In genomic region chr9:114588150-114588663, GRCh38 we compare ENCODE assay signal across 8 cellular contexts. TPM values are rescaled to one million over a fixed set of nuclear protein-coding genes. Genes with fewer than 3 reads are reported as not detected.
DNase-seq lines count a peak whose midpoint lies in the region; ATAC-seq and TF ChIP-seq lines count a peak whose summit lies in the region.

No MANE protein-coding gene starts in this region.

- no peak for ATAC-seq in WTC11
- ATAC-seq in GM18870 (IDR thresholded peaks at IDR 0.05; ENCODE audit: unreplicated experiment): no peak

- TF ChIP-seq CTCF in WTC11 (IDR thresholded peaks at IDR 0.05) (no peak), fibroblast of lung (conservative IDR thresholded peaks at IDR 0.05 in 1 of 2, IDR thresholded peaks at IDR 0.05 in 1 of 2; ENCODE audit: low read depth in 1 of 2, low read length in 2 of 2) (no peak), parathyroid adenoma (IDR thresholded peaks at IDR 0.05) (no peak)

- POLR2A ChIA-PET in WTC11 (lab: Charles Lee): interaction anchor here (0.8 to 1.6 kb wide), 8 partner anchors 8 to 191 kb away, joined by 3 to 13 read pairs (median 6); partner anchors contain the start of gene TMEM268

- H3K4me3 ChIP-seq in fibroblast of lung (replicated peaks in 1 of 4; ENCODE audit: control extremely low read depth in 1 of 4, insufficient read depth in 1 of 4, low read depth in 3 of 4, low read length in 4 of 4) (peak overlapping the region; percentile 83 to 100 (median 98)), parathyroid adenoma (ENCODE audit: low read depth, low read length) (peak overlapping the region; percentile 99)

- H3K36me3 ChIP-seq in fibroblast of lung (ENCODE audit: control insufficient read depth, insufficient read depth, low read length): peaks cover under 1% of the 10 kb centered on the region
- no peaks in the 10 kb centered on the region for H3K36me3 ChIP-seq in parathyroid adenoma (ENCODE audit: control insufficient read depth, insufficient read depth, low read length)

- H3K27me3 Mint-ChIP-seq in WTC11 (ENCODE audit: low read depth): no peaks in the 10 kb centered on the region

- H3K9me3 ChIP-seq in fibroblast of lung (ENCODE audit: control insufficient read depth, insufficient read depth, low read depth, low read length): no peaks in the 10 kb centered on the region
- H3K9me3 ChIP-seq in parathyroid adenoma (ENCODE audit: control insufficient read depth, low read length): no peaks in the 10 kb centered on the region

- H3K4me1 ChIP-seq in fibroblast of lung (ENCODE audit: control insufficient read depth, extremely low read depth, insufficient read depth, low read length) (peaks cover 2% of the 10 kb centered on the region), parathyroid adenoma (peaks cover 3% of the 10 kb centered on the region)

- H3K36me3 Mint-ChIP-seq in WTC11: peaks cover 21% of the 10 kb centered on the region

- DNase-seq in activated effector memory CD4-positive, alpha-beta T cell treated with anti-CD3 and anti-CD28 coated beads, Interleukin-2, amount 50 U/mL, for 16 hours: peak; percentile 68
- no peak for DNase-seq in activated effector memory CD4-positive, alpha-beta T cell treated with Interleukin-2 at 50 U/mL for 16 hours
- DNase-seq in WTC11 (ENCODE audit: low spot score) (no peak), fibroblast of lung (ENCODE audit: low read depth in 2 of 2) (peak; percentile 41 to 54), retina (no peak), NCI-H446 (lab: John Stamatoyannopoulos, UW) (no peak)

- peaks cover 3% of the 10 kb centered on the region for H4K20me1 ChIP-seq in fibroblast of lung (ENCODE audit: control insufficient read depth, extremely low read depth, insufficient read depth, low read length)

- peaks cover 46% of the 10 kb centered on the region for H3K4me1 Mint-ChIP-seq in WTC11

- peak overlapping the region; percentile 97 for H3K9ac ChIP-seq in fibroblast of lung (ENCODE audit: insufficient read depth, low read length)
- peak overlapping the region; percentile 75 for H3K9ac ChIP-seq in parathyroid adenoma

- H3K4me2 ChIP-seq in fibroblast of lung (ENCODE audit: extremely low read depth, insufficient read depth, low read length) (peak overlapping the region; percentile 97), parathyroid adenoma (ENCODE audit: low read length) (peak overlapping the region; percentile 89)

- H2AFZ ChIP-seq in fibroblast of lung (ENCODE audit: low read length): peak overlapping the region; percentile 32
- peak overlapping the region; percentile 98 for H2AFZ ChIP-seq in parathyroid adenoma

- 0 out of 2 replicates have a peak, but pooled peaks cover 6% of the 10 kb centered on the region for H3K9me3 Mint-ChIP-seq in WTC11

- peak overlapping the region; percentile 100 for H3K4me3 Mint-ChIP-seq in WTC11

- H3K79me2 ChIP-seq in fibroblast of lung (ENCODE audit: control insufficient read depth, insufficient read depth, low read length): peaks cover 56% of the 10 kb centered on the region
- H3K79me2 ChIP-seq in parathyroid adenoma: peaks cover 26% of the 10 kb centered on the region

- peak overlapping the region; percentile 94 for H3K27ac Mint-ChIP-seq in WTC11

- H3K27ac ChIP-seq in fibroblast of lung (ENCODE audit: insufficient read depth, low read length): peak overlapping the region; percentile 91
- peak overlapping the region; percentile 88 for H3K27ac ChIP-seq in parathyroid adenoma

- no peaks in the 10 kb centered on the region for H3K27me3 ChIP-seq in fibroblast of lung (ENCODE audit: control insufficient read depth, insufficient read depth, low read length)
- no peaks in the 10 kb centered on the region for H3K27me3 ChIP-seq in parathyroid adenoma (ENCODE audit: control insufficient read depth, insufficient read depth, low read length)

- CTCF ChIA-PET in WTC11 (lab: Charles Lee): interaction anchor here (1.1 to 2.4 kb wide), 6 partner anchors 24 to 182 kb away, joined by 3 to 16 read pairs (median 6); no protein-coding TSS in a partner anchor

TF ChIP-seq in WTC11, 78 proteins besides CTCF, POLR2A, EP300 and RAD21 (continues in another document):
- TF ChIP-seq MAX (CRISPR knock-in tag; IDR thresholded peaks at IDR 0.05) (no peak), AR (CRISPR knock-in tag; IDR thresholded peaks at IDR 0.05) (no peak), SOX15 (CRISPR knock-in tag; IDR thresholded peaks at IDR 0.05) (no peak), MYBL2 (CRISPR knock-in tag; IDR thresholded peaks at IDR 0.05) (no peak), CREM (CRISPR knock-in tag; IDR thresholded peaks at IDR 0.05) (no peak), TCF7 (CRISPR knock-in tag; IDR thresholded peaks at IDR 0.05; ENCODE audit: low read depth) (no peak), TP53 (CRISPR knock-in tag; IDR thresholded peaks at IDR 0.05) (no peak), E2F1 (CRISPR knock-in tag; IDR thresholded peaks at IDR 0.05) (no peak), KAT7 (CRISPR knock-in tag; IDR thresholded peaks at IDR 0.05; ENCODE audit: borderline replicate concordance) (no peak), NFATC4 (CRISPR knock-in tag; IDR thresholded peaks at IDR 0.05) (no peak), MLX (CRISPR knock-in tag; IDR thresholded peaks at IDR 0.05) (no peak), ZBTB43 (CRISPR knock-in tag; IDR thresholded peaks at IDR 0.05) (no peak)

RNA-seq across cellular contexts. Expression of gene ATP6V1G1, which starts 0.6 kb away (rescaled TPM):
- 91.3 to 108 TPM (median 92.4 TPM) in 3 replicates for total RNA-seq in WTC11 (2021)
- 102 and 111 TPM in 2 replicates for total RNA-seq in fibroblast of lung
- polyA plus RNA-seq in fibroblast of lung: 92.7 and 97.6 TPM in 2 replicates
- polyA plus RNA-seq in fibroblast of lung (2012): 71.6 and 72.2 TPM in 2 replicates
- polyA minus RNA-seq in fibroblast of lung (ENCODE audit: low replicate concordance): 0.98 and 4.5 TPM in 2 replicates

RNA-seq across cellular contexts. Expression of gene TMEM268, which starts 22.9 kb away (rescaled TPM):
- 8.1 to 12.3 TPM (median 8.5 TPM) in 3 replicates for total RNA-seq in WTC11 (2021)
- total RNA-seq in fibroblast of lung: 5.4 and 7.3 TPM in 2 replicates
- 5.4 and 7.7 TPM in 2 replicates for polyA plus RNA-seq in fibroblast of lung
- 2.8 and 4.3 TPM in 2 replicates for polyA plus RNA-seq in fibroblast of lung (2012)
- polyA minus RNA-seq in fibroblast of lung (ENCODE audit: low replicate concordance): 9.6 and 14.3 TPM in 2 replicates

Comparison
In these comparisons a context has a peak if more than half of its experiments do, and no peak if none do; other contexts are left out.
1. DNase-seq: peak in activated effector memory CD4-positive, alpha-beta T cell treated with anti-CD3 and anti-CD28 coated beads, Interleukin-2, amount 50 U/mL, for 16 hours (single experiment) and fibroblast of lung (2 of 2); none in activated effector memory CD4-positive, alpha-beta T cell treated with Interleukin-2 at 50 U/mL for 16 hours (single experiment), WTC11 (single experiment), retina (single experiment) and NCI-H446 (0 of 2).